ENCODE assay signal across 12 cellular contexts in genomic region chr4:26021417-26022345, GRCh38.
DNase-seq lines count a peak whose midpoint lies in the region; ATAC-seq and TF ChIP-seq lines count a peak whose summit lies in the region.
"Had no signal": no experiment of that assay in that cellular context is flagged by ENCODE, and none has a peak within 500 bp of the region (broad histone marks: within the 10 kb centered on the region; RNA-seq: fewer than 3 reads in every experiment).

No MANE protein-coding gene starts in this region.

- H3K27me3 Mint-ChIP-seq in activated CD8-positive, alpha-beta T cell treated with anti-CD3 and anti-CD28 coated beads, Interleukin-2, amount 10 ng/mL, durations not matched to agents 7 days and 5 days (ENCODE audit: low read depth): peaks cover 25% of the 10 kb centered on the region

- TF ChIP-seq POLR2A in HCT116 (IDR thresholded peaks at IDR 0.05; ENCODE audit: borderline replicate concordance, extremely low read depth, insufficient read depth, insufficient read length): no peak

- H3K4me2 ChIP-seq in HCT116 (ENCODE audit: low read length): peak overlapping the region; percentile 9

- peak overlapping the region; percentile 79 for H3K27ac ChIP-seq in 22Rv1
- no peak overlapping the region for H3K27ac ChIP-seq in HCT116 (ENCODE audit: low read depth, low read length)
- H3K27ac ChIP-seq: ovary had no signal

- no peaks in the 10 kb centered on the region for H3K36me3 Mint-ChIP-seq in activated CD8-positive, alpha-beta T cell treated with anti-CD3 and anti-CD28 coated beads, Interleukin-2, amount 10 ng/mL, durations not matched to agents 7 days and 5 days (ENCODE audit: low read depth)

- no peaks in the 10 kb centered on the region for H3K79me2 ChIP-seq in HCT116 (ENCODE audit: insufficient read depth, low read length)

- POLR2A ChIA-PET in HCT116 (lab: Charles Lee): no interaction called here
- POLR2A ChIA-PET in activated CD8-positive, alpha-beta T cell treated with anti-CD3 and anti-CD28 coated beads, Interleukin-2, amount 10 ng/mL, durations not matched to agents 7 days and 5 days (lab: Charles Lee): no interaction called here

- BruUV-seq in HCT116 (replicated peaks; lab: Mats Ljungman, UMichigan): no TSS peak

- H3K4me3 ChIP-seq in HCT116 (replicated peaks in 1 of 2; ENCODE audit: low read depth in 1 of 2, low read length in 2 of 2): no peak overlapping the region
- no peak overlapping the region for H3K4me3 ChIP-seq in mucosa of descending colon
- H3K4me3 ChIP-seq: ovary had no signal

- H3K9ac ChIP-seq in HCT116 (ENCODE audit: low read length): no peak overlapping the region

- H3K4me3 Mint-ChIP-seq in activated CD8-positive, alpha-beta T cell treated with anti-CD3 and anti-CD28 coated beads, Interleukin-2, amount 10 ng/mL, durations not matched to agents 7 days and 5 days: no peak overlapping the region

- no peaks in the 10 kb centered on the region for H3K9me2 ChIP-seq in HCT116 (ENCODE audit: insufficient read depth)

- H3K9me3 ChIP-seq in HCT116 (ENCODE audit: control insufficient read depth in 1 of 2, insufficient read depth in 1 of 2, low read depth in 1 of 2, low read length in 2 of 2) (no peaks in the 10 kb centered on the region), mucosa of descending colon (no peaks in the 10 kb centered on the region)
- H3K9me3 ChIP-seq: ovary had no signal

- intact Hi-C loops in HCT116 (cut with micrococcal nuclease): no loop called here
- intact Hi-C loops in mucosa of descending colon (cut with DNase I, micrococcal nuclease): no loop called here

- H4K20me1 ChIP-seq in HCT116 (ENCODE audit: insufficient read depth): no peaks in the 10 kb centered on the region

- peaks cover 6% of the 10 kb centered on the region; the same call in 1 of the 2 replicates for H3K27me3 ChIP-seq in HCT116 (ENCODE audit: insufficient read depth, low read length)
- H3K27me3 ChIP-seq: BE2C, ovary had no signal

- TF ChIP-seq CTCF in 22Rv1 (IDR thresholded peaks at IDR 0.05) (no peak), HCT116 (IDR thresholded peaks at IDR 0.05 in 2 of 3, conservative IDR thresholded peaks at IDR 0.05 in 1 of 3; ENCODE audit: borderline replicate concordance in 1 of 3, insufficient read depth in 1 of 3, low read depth in 2 of 3, low read length in 2 of 3) (no peak), mucosa of descending colon (IDR thresholded peaks at IDR 0.05) (no peak)

- RAD21 ChIA-PET in HCT116 (lab: Charles Lee; ENCODE audit: low non-redundant PET in 1 of 2, low total read pairs in 2 of 2, uncharacterized antibody in 2 of 2, unreplicated experiment in 2 of 2): no interaction called here

- H3K4me1 ChIP-seq in HCT116 (ENCODE audit: control insufficient read depth in 1 of 2, insufficient read depth in 2 of 2, low read length in 2 of 2): peaks cover 15 to 20% of the 10 kb centered on the region in 2 experiments
- peaks cover 17% of the 10 kb centered on the region for H3K4me1 ChIP-seq in mucosa of descending colon (ENCODE audit: low read depth)
- H3K4me1 ChIP-seq: BE2C had no signal

- H2AFZ ChIP-seq in HCT116 (ENCODE audit: low read depth, low read length, poor library complexity, severe bottlenecking): no peak overlapping the region

- H3K36me3 ChIP-seq in HCT116 (ENCODE audit: control insufficient read depth in 1 of 2, insufficient read depth in 2 of 2, low read length in 2 of 2): no peaks in the 10 kb centered on the region
- no peaks in the 10 kb centered on the region for H3K36me3 ChIP-seq in mucosa of descending colon (ENCODE audit: low read depth)
- H3K36me3 ChIP-seq: BE2C, ovary had no signal

- no peak overlapping the region for H3K27ac Mint-ChIP-seq in activated CD8-positive, alpha-beta T cell treated with anti-CD3 and anti-CD28 coated beads, Interleukin-2, amount 10 ng/mL, durations not matched to agents 7 days and 5 days

- no peaks in the 10 kb centered on the region for H3K9me3 Mint-ChIP-seq in activated CD8-positive, alpha-beta T cell treated with anti-CD3 and anti-CD28 coated beads, Interleukin-2, amount 10 ng/mL, durations not matched to agents 7 days and 5 days (ENCODE audit: insufficient read depth)

- no peak for TF ChIP-seq RAD21 in HCT116 (IDR thresholded peaks at IDR 0.05; ENCODE audit: low read depth)

- peaks cover 4% of the 10 kb centered on the region for H3K4me1 Mint-ChIP-seq in activated CD8-positive, alpha-beta T cell treated with anti-CD3 and anti-CD28 coated beads, Interleukin-2, amount 10 ng/mL, durations not matched to agents 7 days and 5 days (ENCODE audit: low read depth)

- DNase-seq in HCT116 (ENCODE audit: low read depth, low spot score) (no peak), astrocyte of the hippocampus (ENCODE audit: low read depth, low spot score) (peak; percentile 46), mucosa of descending colon (no peak), A172 (ENCODE audit: low spot score) (no peak), HK-2 (ENCODE audit: unreplicated experiment) (no peak)
- DNase-seq in activated CD8-positive, alpha-beta T cell treated with anti-CD3 and anti-CD28 coated beads, Interleukin-2, amount 10 ng/mL, durations not matched to agents 7 days and 5 days: no peak
- DNase-seq: activated effector memory CD4-positive, alpha-beta T cell treated with anti-CD3 and anti-CD28 coated beads, Interleukin-2, amount 50 U/mL, for 16 hours; BE2C; left ventricle myocardium superior; ovary had no signal

- ATAC-seq in HCT116 (no peak), mucosa of descending colon (peak; percentile 4), GM18520 (IDR thresholded peaks at IDR 0.05; ENCODE audit: unreplicated experiment) (no peak)
- ATAC-seq in activated CD8-positive, alpha-beta T cell treated with anti-CD3 and anti-CD28 coated beads, Interleukin-2, amount 10 ng/mL, durations not matched to agents 7 days and 5 days: no peak

- CTCF ChIA-PET in HCT116 (lab: Charles Lee): interaction anchor here (0.8 kb wide), 1 partner anchor 308 kb away, joined by 5 read pairs; no protein-coding TSS in a partner anchor
- CTCF ChIA-PET in activated CD8-positive, alpha-beta T cell treated with anti-CD3 and anti-CD28 coated beads, Interleukin-2, amount 10 ng/mL, durations not matched to agents 7 days and 5 days (lab: Charles Lee): interaction anchor here (1.0 to 1.4 kb wide), 2 partner anchors 307 to 308 kb away, joined by 3 read pairs; no protein-coding TSS in a partner anchor

TF ChIP-seq in HCT116, 20 proteins besides CTCF, POLR2A, EP300 and RAD21 (continues in another document):
- TF ChIP-seq POLR2AphosphoS5 (IDR thresholded peaks at IDR 0.05; ENCODE audit: low read depth, low read length) (no peak), SP1 (IDR thresholded peaks at IDR 0.05; ENCODE audit: low read depth) (no peak), JUND (IDR thresholded peaks at IDR 0.05) (no peak), CBX3 (IDR thresholded peaks at IDR 0.05; ENCODE audit: low read depth) (no peak), ZFX (IDR thresholded peaks at IDR 0.05) (no peak), SRF (IDR thresholded peaks at IDR 0.05; ENCODE audit: low read depth) (no peak), FOSL1 (IDR thresholded peaks at IDR 0.05; ENCODE audit: low read depth) (no peak), CEBPB (IDR thresholded peaks at IDR 0.05; ENCODE audit: low read depth) (no peak), YY1 (IDR thresholded peaks at IDR 0.05; ENCODE audit: extremely low read depth, insufficient replicate concordance, low read depth, low read length) (no peak), REST (IDR thresholded peaks at IDR 0.05; ENCODE audit: low read depth) (no peak), ELF1 (IDR thresholded peaks at IDR 0.05; ENCODE audit: borderline replicate concordance, low read depth) (no peak), TCF7L2 (IDR thresholded peaks at IDR 0.05; ENCODE audit: borderline replicate concordance, extremely low read depth, insufficient read depth, insufficient read length) (no peak)
- TF ChIP-seq, protein P1, sequence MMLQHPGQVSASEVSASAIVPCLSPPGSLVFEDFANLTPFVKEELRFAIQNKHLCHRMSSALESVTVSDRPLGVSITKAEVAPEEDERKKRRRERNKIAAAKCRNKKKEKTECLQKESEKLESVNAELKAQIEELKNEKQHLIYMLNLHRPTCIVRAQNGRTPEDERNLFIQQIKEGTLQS (IDR thresholded peaks at IDR 0.05): no peak
